ENCODE assay signal across 8 cellular contexts in genomic region chr7:73266719-73267368, GRCh38. TPM values are rescaled to one million over a fixed set of nuclear protein-coding genes. Genes with fewer than 3 reads are reported as not detected.
DNase-seq lines count a peak whose midpoint lies in the region; ATAC-seq, FAIRE-seq and TF ChIP-seq lines count a peak whose summit lies in the region.
"Not testable (repeated sequence)": the region's sequence is repeated elsewhere in the genome, so short reads cannot be mapped to it uniquely, and the experiment has no call there.

No MANE protein-coding gene starts in this region.

- H3K9ac ChIP-seq in PC-3 (ENCODE audit: low read length); K562 (ENCODE audit: insufficient read depth in 1 of 2, low read depth in 2 of 2, low read length in 2 of 2): not testable (repeated sequence)

- not testable (repeated sequence) for TF ChIP-seq POLR2A in K562 (conservative IDR thresholded peaks at IDR 0.05)

- H3K36me3 Mint-ChIP-seq in stimulated activated effector memory CD8-positive, alpha-beta T cell treated with anti-CD3 and anti-CD28 coated beads, Interleukin-12 subunit alpha, Interleukin-12 subunit beta, amount 100 ng/mL, for 72 hours: not testable (repeated sequence)

- not testable (repeated sequence) for H3K9me3 Mint-ChIP-seq in stimulated activated effector memory CD8-positive, alpha-beta T cell treated with anti-CD3 and anti-CD28 coated beads, Interleukin-12 subunit alpha, Interleukin-12 subunit beta, amount 100 ng/mL, for 72 hours

- H2AFZ ChIP-seq in PC-3 (ENCODE audit: low read length); K562 (ENCODE audit: low read depth, low read length): not testable (repeated sequence)

- not testable (repeated sequence) for H3K36me3 ChIP-seq in PC-3 (ENCODE audit: low read depth, low read length); K562 (ENCODE audit: control insufficient read depth, insufficient read depth, low read length)

- not testable (repeated sequence) for TF ChIP-seq CTCF in PC-3 (conservative IDR thresholded peaks at IDR 0.05; ENCODE audit: low read depth, low read length); K562 (IDR thresholded peaks at IDR 0.05 in 2 of 3, conservative IDR thresholded peaks at IDR 0.05 in 1 of 3; ENCODE audit: insufficient read depth in 2 of 3, low read depth in 1 of 3, low read length in 3 of 3)

- no CpG with 5 or more reads among the region's 22 CpGs for WGBS in K562 (ENCODE audit: insufficient coverage, low coverage, missing lambda C conversion rate)

- CTCF ChIA-PET in PC-3 (lab: Charles Lee); K562 (lab: Yijun Ruan, JAX; ENCODE audit: low intra/inter-chr PET ratio): not testable (repeated sequence)

- not testable (repeated sequence) for FAIRE-seq in K562 (lab: Jason Lieb, UNC)

- H3F3A ChIP-seq in PC-3 (ENCODE audit: low read length, unreplicated experiment): not testable (repeated sequence)

- H3K79me2 ChIP-seq in PC-3 (ENCODE audit: low read length); K562 (ENCODE audit: control insufficient read depth, insufficient read depth, low read length): not testable (repeated sequence)

- H3K4me1 ChIP-seq in PC-3 (ENCODE audit: insufficient read depth, low read length); K562 (replicated peaks in 1 of 2; ENCODE audit: control insufficient read depth in 2 of 2, insufficient read depth in 2 of 2, low read length in 2 of 2): not testable (repeated sequence)

- POLR2A ChIA-PET in PC-3 (lab: Charles Lee; ENCODE audit: unreplicated experiment); K562 (lab: Yijun Ruan, JAX): not testable (repeated sequence)

- in situ Hi-C loops in K562 (cut with MboI): not testable (repeated sequence)

- not testable (repeated sequence) for H3K27ac ChIP-seq in PC-3 (ENCODE audit: low read length); K562 (ENCODE audit: extremely low read depth, low read depth, low read length)

- ATAC-seq in GM18508 (IDR thresholded peaks at IDR 0.05; ENCODE audit: insufficient read depth, unreplicated experiment) (peak; percentile 57), GM19372 (IDR thresholded peaks at IDR 0.05; ENCODE audit: low read depth, unreplicated experiment) (peak; percentile 85), GM21619 (IDR thresholded peaks at IDR 0.05; ENCODE audit: unreplicated experiment) (peak; percentile 65), HG02870 (IDR thresholded peaks at IDR 0.05; ENCODE audit: unreplicated experiment) (peak; percentile 87), HG03159 (IDR thresholded peaks at IDR 0.05; ENCODE audit: unreplicated experiment) (peak; percentile 63), PC-3 (peak; percentile 95), K562 (peak; percentile 90)
- ATAC-seq in stimulated activated effector memory CD8-positive, alpha-beta T cell treated with anti-CD3 and anti-CD28 coated beads, Interleukin-12 subunit alpha, Interleukin-12 subunit beta, amount 100 ng/mL, for 72 hours: peak; percentile 92

- not testable (repeated sequence) for H3K4me3 Mint-ChIP-seq in stimulated activated effector memory CD8-positive, alpha-beta T cell treated with anti-CD3 and anti-CD28 coated beads, Interleukin-12 subunit alpha, Interleukin-12 subunit beta, amount 100 ng/mL, for 72 hours

- DNase-seq in PC-3; K562 (ENCODE audit: extremely low read depth in 1 of 4, low spot score in 3 of 4); stimulated activated effector memory CD8-positive, alpha-beta T cell treated with anti-CD3 and anti-CD28 coated beads, Interleukin-12 subunit alpha, Interleukin-12 subunit beta, amount 100 ng/mL, for 72 hours (ENCODE audit: low spot score in 2 of 2): not testable (repeated sequence)

- TF ChIP-seq EP300 in K562 (IDR thresholded peaks at IDR 0.05; ENCODE audit: low read length): not testable (repeated sequence)

- not testable (repeated sequence) for H3K9me2 ChIP-seq in PC-3 (replicated peaks; ENCODE audit: low read length)

- BruUV-seq in PC-3 (replicated peaks; lab: Mats Ljungman, UMichigan); K562 (replicated peaks; lab: Mats Ljungman, UMichigan): not testable (repeated sequence)

- TF ChIP-seq RAD21 in K562 (CRISPR knock-in tag; conservative IDR thresholded peaks at IDR 0.05 in 1 of 2, IDR thresholded peaks at IDR 0.05 in 1 of 2): not testable (repeated sequence)

- not testable (repeated sequence) for H3K4me1 Mint-ChIP-seq in stimulated activated effector memory CD8-positive, alpha-beta T cell treated with anti-CD3 and anti-CD28 coated beads, Interleukin-12 subunit alpha, Interleukin-12 subunit beta, amount 100 ng/mL, for 72 hours

- not testable (repeated sequence) for H3K27me3 ChIP-seq in PC-3 (ENCODE audit: low read length); K562 (ENCODE audit: control insufficient read depth in 2 of 2, insufficient read depth in 2 of 2, low read length in 2 of 2)

- H3K27ac Mint-ChIP-seq in stimulated activated effector memory CD8-positive, alpha-beta T cell treated with anti-CD3 and anti-CD28 coated beads, Interleukin-12 subunit alpha, Interleukin-12 subunit beta, amount 100 ng/mL, for 72 hours: not testable (repeated sequence)

- intact Hi-C loops in PC-3 (cut with micrococcal nuclease); K562 (cut with micrococcal nuclease): not testable (repeated sequence)

- not testable (repeated sequence) for H3K4me3 ChIP-seq in PC-3 (ENCODE audit: low read length); K562

- H4K20me1 ChIP-seq in PC-3 (ENCODE audit: low read length); K562 (replicated peaks; ENCODE audit: control insufficient read depth, insufficient read depth, low read length): not testable (repeated sequence)

- H3K4me2 ChIP-seq in PC-3 (ENCODE audit: low read length); K562 (ENCODE audit: insufficient read depth, low read length): not testable (repeated sequence)

- not testable (repeated sequence) for H3K9me3 ChIP-seq in PC-3 (ENCODE audit: low read length); K562 (replicated peaks; ENCODE audit: control insufficient read depth, insufficient read depth, low read depth, low read length)

- H3K9me1 ChIP-seq in K562 (ENCODE audit: control insufficient read depth, insufficient read depth, low read length): not testable (repeated sequence)

RNA-seq across cellular contexts. Expression of gene NSUN5, which starts 41.8 kb away (rescaled TPM):
- 36.0 and 51.6 TPM in 2 replicates for total RNA-seq in PC-3 (2014; rRNA removed)
- total RNA-seq in K562 (2011; cell fraction: chromatin; rRNA removed; ENCODE audit: low replicate concordance): 82.1 and 174 TPM in 2 replicates
- 125 and 145 TPM in 2 replicates for total RNA-seq in K562 (2011; cell fraction: nucleolus; rRNA removed)
- 95.5 and 104 TPM in 2 replicates for total RNA-seq in K562 (2011; cell fraction: nucleoplasm; rRNA removed)
- total RNA-seq in K562 (2014; rRNA removed): 96.9 and 111 TPM in 2 replicates
- total RNA-seq in K562 (2014; rRNA removed; fragmentation: Illumina TruSeq; extraction: Trizol): 16.5 and 20.8 TPM in 2 replicates
- 48.1 and 48.7 TPM in 2 replicates for total RNA-seq in K562 (2015; rRNA removed; fragmentation: Illumina TruSeq; extraction: Trizol)
- 108 and 115 TPM in 2 replicates for total RNA-seq in K562 (2021)
- 36.5 and 46.5 TPM in 2 replicates for polyA plus RNA-seq in K562 (2011; rRNA removed)
- 42.9 and 123 TPM in 2 replicates for polyA plus RNA-seq in K562 (2011; cell fraction: cytosol; rRNA removed)
- polyA plus RNA-seq in K562 (2011; cell fraction: nucleus; rRNA removed): 130 and 194 TPM in 2 replicates
- 67.9 and 95.0 TPM in 2 replicates for polyA plus RNA-seq in K562 (2012)
- 43.0 and 65.5 TPM in 2 replicates for polyA plus RNA-seq in K562 (2014; fragmentation: Illumina TruSeq; extraction: Trizol)
- polyA plus RNA-seq in K562 (2014; fragmentation: Nextera tagmentation; extraction: Ambion mirVana): 10 to 100 TPM in 1 of 2 experiments, 1 to 10 TPM in 1; 4.7 to 14.9 TPM
- polyA plus RNA-seq in K562 (2014; rRNA removed): 81.3 and 83.9 TPM in 2 replicates
- polyA minus RNA-seq in K562 (2011; rRNA and poly(A)+ RNA removed): 16.3 and 26.7 TPM in 2 replicates
- 28.5 and 41.4 TPM in 2 replicates for polyA minus RNA-seq in K562 (2011; cell fraction: cytosol; rRNA and poly(A)+ RNA removed)
- polyA minus RNA-seq in K562 (2011; cell fraction: nucleus; rRNA and poly(A)+ RNA removed): 34.4 and 42.5 TPM in 2 replicates
